Comparison of ENCODE assay signal across 8 cellular contexts in genomic region chr22:41925783-41926460, GRCh38. TPM values are rescaled to one million over a fixed set of nuclear protein-coding genes. Genes with fewer than 3 reads are reported as not detected.
DNase-seq lines count a peak whose midpoint lies in the region; ATAC-seq and TF ChIP-seq lines count a peak whose summit lies in the region.

No MANE protein-coding gene starts in this region.

- no peaks in the 10 kb centered on the region for H3K36me3 Mint-ChIP-seq in CD4-positive, CD25-positive, alpha-beta regulatory T cell
- peaks cover 4% of the 10 kb centered on the region for H3K36me3 Mint-ChIP-seq in nephron progenitor cell (ENCODE audit: low read depth)

- H3K27ac ChIP-seq in CD4-positive, CD25-positive, alpha-beta regulatory T cell (ENCODE audit: insufficient read depth, low read length, poor library complexity, severe bottlenecking): peak overlapping the region; percentile 23
- no peak overlapping the region for H3K27ac ChIP-seq in tibial artery

- H3K4me1 Mint-ChIP-seq in CD4-positive, CD25-positive, alpha-beta regulatory T cell: peaks cover 0 to 32% (median 4%) of the 10 kb centered on the region in 4 donors
- peaks cover 27% of the 10 kb centered on the region for H3K4me1 Mint-ChIP-seq in nephron progenitor cell

- peak; percentile 77 to 79 for ATAC-seq in CD4-positive, CD25-positive, alpha-beta regulatory T cell (ENCODE audit: low read depth in 2 of 2)
- ATAC-seq in HG02852 (IDR thresholded peaks at IDR 0.05; ENCODE audit: unreplicated experiment): no peak

- DNase-seq in CD4-positive, CD25-positive, alpha-beta regulatory T cell: peak; percentile 61 to 79 (median 72)
- DNase-seq in GM20000 (ENCODE audit: low spot score): peak; percentile 72
- DNase-seq in NCI-H1694 treated with DMSO at 0.1 percent for 48 hours (lab: John Stamatoyannopoulos, UW): peak; percentile 11
- DNase-seq in activated CD8-positive, alpha-beta memory T cell treated with anti-CD3 and anti-CD28 coated beads for 24 hours: peak; percentile 91
- DNase-seq in epithelial cell of proximal tubule (ENCODE audit: low read depth): no peak
- peak; percentile 79 for DNase-seq in nephron progenitor cell
- no peak for DNase-seq in tibial artery

- H3K27me3 ChIP-seq in CD4-positive, CD25-positive, alpha-beta regulatory T cell (ENCODE audit: control insufficient read depth, insufficient read depth, low read length): no peaks in the 10 kb centered on the region
- H3K27me3 ChIP-seq in tibial artery: peaks cover 0 to 48% of the 10 kb centered on the region in 2 donors

- H3K27me3 Mint-ChIP-seq in CD4-positive, CD25-positive, alpha-beta regulatory T cell: peaks cover 24% of the 10 kb centered on the region
- peaks cover 65% of the 10 kb centered on the region for H3K27me3 Mint-ChIP-seq in nephron progenitor cell (ENCODE audit: low read depth, poor library complexity)

- no peaks in the 10 kb centered on the region for H3K36me3 ChIP-seq in CD4-positive, CD25-positive, alpha-beta regulatory T cell (ENCODE audit: control insufficient read depth, insufficient read depth, low read length)
- no peaks in the 10 kb centered on the region for H3K36me3 ChIP-seq in tibial artery

- no peaks in the 10 kb centered on the region for H3K9me3 ChIP-seq in CD4-positive, CD25-positive, alpha-beta regulatory T cell (ENCODE audit: control insufficient read depth in 2 of 2, low read length in 2 of 2)
- H3K9me3 ChIP-seq in tibial artery: no peaks in the 10 kb centered on the region

- peaks cover 12% of the 10 kb centered on the region for H3K4me1 ChIP-seq in CD4-positive, CD25-positive, alpha-beta regulatory T cell (ENCODE audit: control insufficient read depth, insufficient read depth, low read length, poor library complexity, severe bottlenecking)
- peaks cover 0 to 11% (median 10%) of the 10 kb centered on the region in 4 donors for H3K4me1 ChIP-seq in tibial artery

- no peaks in the 10 kb centered on the region for H3K9me3 Mint-ChIP-seq in CD4-positive, CD25-positive, alpha-beta regulatory T cell
- H3K9me3 Mint-ChIP-seq in nephron progenitor cell: no peaks in the 10 kb centered on the region

- peak overlapping the region; percentile 82 to 89 (median 87) for H3K4me3 Mint-ChIP-seq in CD4-positive, CD25-positive, alpha-beta regulatory T cell
- peak overlapping the region; percentile 72 for H3K4me3 Mint-ChIP-seq in nephron progenitor cell

- peak; percentile 96 for TF ChIP-seq CTCF in GM20000 (IDR thresholded peaks at IDR 0.05; ENCODE audit: extremely low read depth, missing control alignments)
- TF ChIP-seq CTCF in epithelial cell of proximal tubule (conservative IDR thresholded peaks at IDR 0.05; ENCODE audit: low read depth, low read length): peak; percentile 59
- peak; percentile 54 for TF ChIP-seq CTCF in nephron progenitor cell (IDR thresholded peaks at IDR 0.05)
- peak in 1 of 2 experiments; percentile 28 for TF ChIP-seq CTCF in tibial artery (IDR thresholded peaks at IDR 0.05)

- intact Hi-C loops in tibial artery (cut with DNase I; ENCODE audit: low total_unique reads): no loop called here

- H3K4me3 ChIP-seq in CD4-positive, CD25-positive, alpha-beta regulatory T cell (ENCODE audit: low read depth, low read length): peak overlapping the region; percentile 55
- H3K4me3 ChIP-seq in epithelial cell of proximal tubule (ENCODE audit: low read depth, low read length) (peak overlapping the region; percentile 31), tibial artery (peak overlapping the region; percentile 17 to 36)

- H3K27ac Mint-ChIP-seq in CD4-positive, CD25-positive, alpha-beta regulatory T cell: peak overlapping the region in 2 of 3 donors; percentile 38 to 75
- H3K27ac Mint-ChIP-seq in nephron progenitor cell: no peak overlapping the region

RNA-seq across cellular contexts. Expression of gene TNFRSF13C, which starts 0.7 kb away (rescaled TPM):
- 10.1 TPM for total RNA-seq in CD4-positive, CD25-positive, alpha-beta regulatory T cell
- polyA plus RNA-seq in CD4-positive, CD25-positive, alpha-beta regulatory T cell: 1 to 10 TPM; 1.2 to 3.6 (median 2.0) TPM
- total RNA-seq in epithelial cell of proximal tubule: 1.0 TPM in 1 of 2 replicates, not detected in the other

RNA-seq across cellular contexts. Expression of gene SHISA8, which starts 11.0 kb away (rescaled TPM):
- total RNA-seq in CD4-positive, CD25-positive, alpha-beta regulatory T cell: 0.27 TPM
- under 1 TPM in 1 of 4 donors, not detected in 3; 0.28 TPM for polyA plus RNA-seq in CD4-positive, CD25-positive, alpha-beta regulatory T cell
- not detected in 2 replicates for total RNA-seq in epithelial cell of proximal tubule

RNA-seq across cellular contexts. Expression of gene CENPM, which starts 21.0 kb away (rescaled TPM):
- total RNA-seq in CD4-positive, CD25-positive, alpha-beta regulatory T cell: 33.9 TPM
- 10 to 100 TPM; 52.9 to 75.7 (median 65.8) TPM for polyA plus RNA-seq in CD4-positive, CD25-positive, alpha-beta regulatory T cell
- total RNA-seq in epithelial cell of proximal tubule: 58.2 and 68.1 TPM in 2 replicates

RNA-seq across cellular contexts. Expression of gene SEPTIN3, which starts 43.3 kb away (rescaled TPM):
- 0.67 TPM for total RNA-seq in CD4-positive, CD25-positive, alpha-beta regulatory T cell
- polyA plus RNA-seq in CD4-positive, CD25-positive, alpha-beta regulatory T cell: under 1 TPM in 3 of 4 donors, not detected in 1; 0.11 to 0.49 (median 0.39) TPM
- 0.06 and 0.14 TPM in 2 replicates for total RNA-seq in epithelial cell of proximal tubule

Comparison
In these comparisons a context has a peak if more than half of its experiments do, and no peak if none do; other contexts are left out.
1. DNase-seq: peak in CD4-positive, CD25-positive, alpha-beta regulatory T cell (3 of 3), GM20000 (single experiment), NCI-H1694 treated with DMSO at 0.1 percent for 48 hours (single experiment), activated CD8-positive, alpha-beta memory T cell treated with anti-CD3 and anti-CD28 coated beads for 24 hours (single experiment) and nephron progenitor cell (single experiment); none in epithelial cell of proximal tubule (single experiment) and tibial artery (0 of 2).
2. Peak in every context shown above with its lines, with median percentiles within 50 percentile points of each other: H3K4me3 ChIP-seq.